ENCODE assay signal across 1 cellular context in genomic region chr20:50101900-50102299, GRCh38.
TF ChIP-seq lines count a peak whose summit lies in the region.

No MANE protein-coding gene starts in this region.

TF ChIP-seq in IMR-90, 13 proteins besides CTCF, POLR2A, EP300 and RAD21:
- no peak for TF ChIP-seq MXI1 (IDR thresholded peaks at IDR 0.05; ENCODE audit: borderline replicate concordance, low read depth, low read length)
